21 cellular contexts compared by ENCODE assay signal in the genomic region with DNA sequence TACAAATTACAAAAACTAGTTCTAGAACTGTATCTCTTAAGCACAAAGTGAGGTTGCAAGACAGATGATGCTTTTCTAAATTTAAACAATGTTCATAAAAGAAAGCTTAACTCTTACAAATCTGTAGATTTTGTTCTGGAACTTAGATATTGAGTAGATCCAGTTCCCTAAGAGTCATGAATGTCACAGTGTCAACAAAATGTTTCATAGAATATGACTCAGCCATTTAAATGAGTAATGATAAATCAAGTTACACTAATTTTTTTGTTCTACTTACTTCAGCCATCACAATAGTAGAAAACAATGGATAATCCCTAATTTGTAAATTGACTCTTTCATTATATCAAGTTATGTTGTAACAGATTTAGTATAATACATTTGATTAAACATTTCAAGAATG.
A peak's percentile ranks its signal among the peaks of the same experiment; 100 is the strongest.
DNase-seq lines count a peak whose midpoint lies in the region; ATAC-seq and FAIRE-seq lines count a peak whose summit lies in the region.
"Had no signal": no experiment of that assay in that cellular context is flagged by ENCODE, and none has a peak within 500 bp of the region (broad histone marks: within the 10 kb centered on the region; RNA-seq: fewer than 3 reads in every experiment).

No MANE protein-coding gene starts in this region.

- intact Hi-C loops in naive thymus-derived CD4-positive, alpha-beta T cell (cut with micrococcal nuclease) = no loop called here

- DNase-seq in NCI-H460 (ENCODE audit: extremely low read depth, low read depth) (peak; percentile 12), RKO (ENCODE audit: low spot score) (peak; percentile 19), small intestine (no peak), immature natural killer cell (no peak), DMS153 treated with DMSO at 0.1 percent for 48 hours (lab: John Stamatoyannopoulos, UW; ENCODE audit: unreplicated experiment) (no peak)
- no peak for DNase-seq in naive thymus-derived CD4-positive, alpha-beta T cell
- DNase-seq: C1 segment of cervical spinal cord; Caco-2; CD4-positive, alpha-beta memory T cell; DMS153; DMS79; EL; GDM1; GOT3; HFFc6 had no signal

- no peak overlapping the region for H3K4me3 Mint-ChIP-seq in immature natural killer cell
- no peak overlapping the region for H3K4me3 Mint-ChIP-seq in naive thymus-derived CD4-positive, alpha-beta T cell
- H3K4me3 Mint-ChIP-seq: CD4-positive, alpha-beta memory T cell; HFFc6 had no signal

- H3K4me1 Mint-ChIP-seq in immature natural killer cell = no peaks in the 10 kb centered on the region
- H3K4me1 Mint-ChIP-seq in naive thymus-derived CD4-positive, alpha-beta T cell = no peaks in the 10 kb centered on the region
- H3K4me1 Mint-ChIP-seq: CD4-positive, alpha-beta memory T cell had no signal

- POLR2A ChIA-PET in naive thymus-derived CD4-positive, alpha-beta T cell (lab: Charles Lee) = no interaction called here

- FAIRE-seq in A204.1 (lab: Jason Lieb, UNC) (peak; percentile 9), small intestine (lab: Jason Lieb, UNC) (peak; percentile 65)
- FAIRE-seq: GM12878, GM19239, H54 had no signal

- ATAC-seq in naive thymus-derived CD4-positive, alpha-beta T cell = no peak
- ATAC-seq: GM12878 had no signal

- CTCF ChIA-PET in naive thymus-derived CD4-positive, alpha-beta T cell (lab: Charles Lee) = no interaction called here

- H3K27ac Mint-ChIP-seq in immature natural killer cell = no peak overlapping the region
- no peak overlapping the region for H3K27ac Mint-ChIP-seq in naive thymus-derived CD4-positive, alpha-beta T cell
- H3K27ac Mint-ChIP-seq: CD4-positive, alpha-beta memory T cell; HFFc6 had no signal

- H3K4me1 ChIP-seq in small intestine (ENCODE audit: control insufficient read depth in 2 of 2, insufficient read depth in 1 of 2, low read depth in 1 of 2, low read length in 1 of 2) = no peaks in the 10 kb centered on the region
- no peaks in the 10 kb centered on the region for H3K4me1 ChIP-seq in naive thymus-derived CD4-positive, alpha-beta T cell (ENCODE audit: control insufficient read depth in 2 of 2, insufficient read depth in 2 of 2, low read length in 2 of 2)
- H3K4me1 ChIP-seq: Caco-2, HAP-1 had no signal

- H3K36me3 Mint-ChIP-seq in immature natural killer cell = no peaks in the 10 kb centered on the region
- H3K36me3 Mint-ChIP-seq in naive thymus-derived CD4-positive, alpha-beta T cell = no peaks in the 10 kb centered on the region
- H3K36me3 Mint-ChIP-seq: CD4-positive, alpha-beta memory T cell had no signal

- no peak overlapping the region for H3K27ac ChIP-seq in small intestine (ENCODE audit: low read depth in 1 of 2, low read length in 1 of 2)
- no peak overlapping the region for H3K27ac ChIP-seq in naive thymus-derived CD4-positive, alpha-beta T cell (ENCODE audit: low read depth, low read length)
- H3K27ac ChIP-seq: 22Rv1 had no signal

- H3K27me3 ChIP-seq in small intestine (ENCODE audit: control insufficient read depth in 2 of 2, insufficient read depth in 2 of 2, low read length in 2 of 2) = peaks cover 0 to 2% of the 10 kb centered on the region in 2 donors
- H3K27me3 ChIP-seq in naive thymus-derived CD4-positive, alpha-beta T cell (ENCODE audit: control insufficient read depth in 2 of 2, insufficient read depth in 2 of 2, low read length in 2 of 2) = peaks cover 0 to 5% of the 10 kb centered on the region in 2 donors

- no peak overlapping the region for H3K4me3 ChIP-seq in small intestine (ENCODE audit: low read depth in 1 of 2, low read length in 2 of 2)
- no peak overlapping the region for H3K4me3 ChIP-seq in naive thymus-derived CD4-positive, alpha-beta T cell (ENCODE audit: low read length)
- H3K4me3 ChIP-seq: GM12878, HAP-1 had no signal

- H3K9me3 ChIP-seq in small intestine (ENCODE audit: control insufficient read depth, low read depth) = no peaks in the 10 kb centered on the region
- no peaks in the 10 kb centered on the region for H3K9me3 ChIP-seq in naive thymus-derived CD4-positive, alpha-beta T cell (ENCODE audit: control insufficient read depth in 2 of 3, low read length in 3 of 3)
- H3K9me3 ChIP-seq: Caco-2, HAP-1 had no signal

- H3K27me3 Mint-ChIP-seq in immature natural killer cell (ENCODE audit: low read depth in 3 of 3) = peaks cover 1 to 5% (median 2%) of the 10 kb centered on the region in 3 donors
- peaks cover 9 to 26% (median 16%) of the 10 kb centered on the region in 5 donors for H3K27me3 Mint-ChIP-seq in naive thymus-derived CD4-positive, alpha-beta T cell

- peaks cover 0 to 1% (median 0%) of the 10 kb centered on the region in 6 donors for H3K9me3 Mint-ChIP-seq in immature natural killer cell
- H3K9me3 Mint-ChIP-seq in naive thymus-derived CD4-positive, alpha-beta T cell = peaks cover 0 to 5% (median 0%) of the 10 kb centered on the region in 11 donors
- H3K9me3 Mint-ChIP-seq: HFFc6 had no signal

- H3K36me3 ChIP-seq in small intestine (ENCODE audit: control insufficient read depth in 2 of 2, insufficient read depth in 2 of 2, low read length in 2 of 2) = no peaks in the 10 kb centered on the region
- H3K36me3 ChIP-seq in naive thymus-derived CD4-positive, alpha-beta T cell (ENCODE audit: control insufficient read depth in 2 of 3, insufficient read depth in 3 of 3, low read length in 3 of 3) = no peaks in the 10 kb centered on the region
- H3K36me3 ChIP-seq: HAP-1 had no signal

Comparison
In these comparisons a context has a peak if more than half of its experiments do, and no peak if none do; other contexts are left out.
1. DNase-seq: peak in NCI-H460 (single experiment) and RKO (single experiment); none in small intestine (single experiment), immature natural killer cell (0 of 3), naive thymus-derived CD4-positive, alpha-beta T cell (0 of 9) and DMS153 treated with DMSO at 0.1 percent for 48 hours (single experiment).